19 cellular contexts compared by ENCODE assay signal in genomic region chr5:146516151-146516475, GRCh38. TPM values are rescaled to one million over a fixed set of nuclear protein-coding genes. Genes with fewer than 3 reads are reported as not detected.
A peak's percentile ranks its signal among the peaks of the same experiment; 100 is the strongest.
DNase-seq lines count a peak whose midpoint lies in the region; ATAC-seq, FAIRE-seq and TF ChIP-seq lines count a peak whose summit lies in the region.
"Had no signal": no experiment of that assay in that cellular context is flagged by ENCODE, and none has a peak within 500 bp of the region (broad histone marks: within the 10 kb centered on the region; RNA-seq: fewer than 3 reads in every experiment).

Gene GPR151 (minus strand): TSS chr5:146516190. CDS start chr5:146516113, 77 bp downstream.

- ATAC-seq in GM23338 (peak; percentile 64), Panc1 (peak; percentile 44; the same call in 1 of the 2 replicates)
- ATAC-seq: heart left ventricle; left lobe of liver; naive thymus-derived CD8-positive, alpha-beta T cell had no signal

- no peak within 1 kb of the TSS for H3K4me3 Mint-ChIP-seq in GM23338
- H3K4me3 Mint-ChIP-seq: activated CD4-positive, alpha-beta T cell treated with anti-CD3 and anti-CD28 coated beads, Interleukin-2, amount 10 ng/mL, durations not matched to agents 24 days and 14 days; naive thymus-derived CD8-positive, alpha-beta T cell had no signal

- H3K9me3 ChIP-seq in Panc1 (ENCODE audit: control insufficient read depth, insufficient read depth, low read depth, low read length) (no peaks in the 10 kb centered on the region), small intestine (ENCODE audit: control insufficient read depth, low read depth) (no peaks in the 10 kb centered on the region)
- H3K9me3 ChIP-seq: BLaER1 treated with 17β-estradiol and CSF1 and Interleukin-3, amounts not matched to agents 10 nM and 100 nM; heart left ventricle; sigmoid colon; stomach had no signal

- H3K4me1 ChIP-seq in GM23338 (ENCODE audit: insufficient read depth) (peaks cover 16% of the 10 kb centered on the region), Panc1 (ENCODE audit: control insufficient read depth, insufficient read depth, low read length) (no peaks in the 10 kb centered on the region), small intestine (ENCODE audit: control insufficient read depth in 2 of 2, insufficient read depth in 1 of 2, low read depth in 1 of 2, low read length in 1 of 2) (no peaks in the 10 kb centered on the region)
- H3K4me1 ChIP-seq: heart left ventricle, sigmoid colon, stomach had no signal

- intact Hi-C loops in Panc1 (cut with micrococcal nuclease; ENCODE audit: unreplicated experiment), result no loop called here

- peak within 1 kb of the TSS; percentile 74; the same call in 1 of the 2 replicates for H3K27ac Mint-ChIP-seq in GM23338
- H3K27ac Mint-ChIP-seq: activated CD4-positive, alpha-beta T cell treated with anti-CD3 and anti-CD28 coated beads, Interleukin-2, amount 10 ng/mL, durations not matched to agents 24 days and 14 days; activated T-helper 2 cell treated with anti-CD3 and anti-CD28 coated beads, Interferon-gamma antibody, Interleukin-2, Interleukin-4, amounts not matched to agents 10 μg/mL and 5 μg/mL and 100 μg/mL, durations not matched to agents 14 hours and 24 hours and 36 hours had no signal

- CTCF ChIA-PET in Panc1 (lab: Charles Lee), result no interaction called here

- no peak within 1 kb of the TSS for H2AFZ ChIP-seq in GM23338

- H3K79me2 ChIP-seq in GM23338 (replicated peaks; ENCODE audit: insufficient read depth), result no peaks in the 10 kb centered on the region

- TF ChIP-seq CTCF in AG10803 (conservative IDR thresholded peaks at IDR 0.05; ENCODE audit: low read length), result no peak
- no peak for TF ChIP-seq CTCF in GM23338 (conservative IDR thresholded peaks at IDR 0.05; ENCODE audit: low read depth in 2 of 2)
- no peak for TF ChIP-seq CTCF in Panc1 (IDR thresholded peaks at IDR 0.05)
- TF ChIP-seq CTCF in foreskin fibroblast (IDR thresholded peaks at IDR 0.05; ENCODE audit: low read depth, low read length), result no peak

- H3K4me3 ChIP-seq in AG10803 (ENCODE audit: low read length) (no peak within 1 kb of the TSS), GM23338 (no peak within 1 kb of the TSS), Panc1 (ENCODE audit: low read depth in 2 of 2, low read length in 2 of 2) (no peak within 1 kb of the TSS), foreskin fibroblast (ENCODE audit: low read depth in 1 of 2, low read length in 2 of 2) (no peak within 1 kb of the TSS), small intestine (ENCODE audit: low read depth in 1 of 2, low read length in 2 of 2) (no peak within 1 kb of the TSS)
- H3K4me3 ChIP-seq: BLaER1 treated with 17β-estradiol and CSF1 and Interleukin-3, amounts not matched to agents 10 nM and 100 nM; heart left ventricle; sigmoid colon; stomach had no signal

- BruUV-seq in Panc1 (replicated peaks; lab: Mats Ljungman, UMichigan), result no TSS peak

- WGBS in small intestine, 3 donors, result 25 to 42% (median 39%) methylated on average over 3 of the region's 3 CpGs

- no peak for FAIRE-seq in small intestine (lab: Jason Lieb, UNC)

- H3K27me3 ChIP-seq in GM23338 (ENCODE audit: insufficient read depth) (no peaks in the 10 kb centered on the region), Panc1 (ENCODE audit: control insufficient read depth, insufficient read depth, low read length) (peaks cover 2% of the 10 kb centered on the region; the same call in 1 of the 2 replicates), small intestine (ENCODE audit: control insufficient read depth in 2 of 2, insufficient read depth in 2 of 2, low read length in 2 of 2) (no peaks in the 10 kb centered on the region)
- H3K27me3 ChIP-seq: BLaER1 treated with 17β-estradiol and CSF1 and Interleukin-3, amounts not matched to agents 10 nM and 100 nM; sigmoid colon; stomach had no signal

- peaks cover 6% of the 10 kb centered on the region for H3K36me3 ChIP-seq in GM23338 (ENCODE audit: insufficient read depth)
- peaks cover 12% of the 10 kb centered on the region for H3K36me3 ChIP-seq in Panc1 (ENCODE audit: control insufficient read depth, insufficient read depth, low read length)
- H3K36me3 ChIP-seq in small intestine (ENCODE audit: control insufficient read depth in 2 of 2, insufficient read depth in 2 of 2, low read length in 2 of 2), result no peaks in the 10 kb centered on the region

- H3K27ac ChIP-seq in GM23338 (ENCODE audit: low read depth), result peak within 1 kb of the TSS; percentile 3; the same call in 1 of the 2 replicates
- no peak within 1 kb of the TSS for H3K27ac ChIP-seq in Panc1 (ENCODE audit: low read length)
- no peak within 1 kb of the TSS for H3K27ac ChIP-seq in small intestine (ENCODE audit: low read depth in 1 of 2, low read length in 1 of 2)
- H3K27ac ChIP-seq: BLaER1 treated with 17β-estradiol and CSF1 and Interleukin-3, amounts not matched to agents 10 nM and 100 nM; heart left ventricle; sigmoid colon; stomach had no signal

- peaks cover 5% of the 10 kb centered on the region; the same call in 2 of the 3 replicates for H3K36me3 Mint-ChIP-seq in GM23338 (ENCODE audit: low read depth)

- peaks cover 12% of the 10 kb centered on the region for H3K4me1 Mint-ChIP-seq in GM23338
- H3K4me1 Mint-ChIP-seq: activated CD4-positive, alpha-beta T cell treated with anti-CD3 and anti-CD28 coated beads, Interleukin-2, amount 10 ng/mL, durations not matched to agents 24 days and 14 days had no signal

- H3K27me3 Mint-ChIP-seq in GM23338 (ENCODE audit: insufficient read depth, low read depth, poor library complexity), result no peaks in the 10 kb centered on the region
- H3K27me3 Mint-ChIP-seq: activated CD4-positive, alpha-beta T cell treated with anti-CD3 and anti-CD28 coated beads, Interleukin-2, amount 10 ng/mL, durations not matched to agents 24 days and 14 days had no signal

- no peaks in the 10 kb centered on the region for H3F3A ChIP-seq in GM23338 (replicated peaks; ENCODE audit: low read depth)

- POLR2A ChIA-PET in Panc1 (lab: Charles Lee), result interaction anchor here (0.5 kb wide), 1 partner anchor 173 kb away, joined by 3 read pairs; no protein-coding TSS in a partner anchor

- no peaks in the 10 kb centered on the region for H4K20me1 ChIP-seq in GM23338 (replicated peaks; ENCODE audit: insufficient read depth)

- H3K9me3 Mint-ChIP-seq in GM23338, result no peaks in the 10 kb centered on the region
- H3K9me3 Mint-ChIP-seq: activated CD4-positive, alpha-beta T cell treated with anti-CD3 and anti-CD28 coated beads, Interleukin-2, amount 10 ng/mL, durations not matched to agents 24 days and 14 days; activated T-helper 2 cell treated with anti-CD3 and anti-CD28 coated beads, Interferon-gamma antibody, Interleukin-2, Interleukin-4, amounts not matched to agents 10 μg/mL and 5 μg/mL and 100 μg/mL, durations not matched to agents 14 hours and 24 hours and 36 hours; naive thymus-derived CD8-positive, alpha-beta T cell had no signal

- DNase-seq in AG10803 (ENCODE audit: low read depth) (peak; percentile 2), GM23338 (ENCODE audit: low spot score) (peak; percentile 31), Panc1 (ENCODE audit: low read depth, low spot score) (no peak), foreskin fibroblast (peak; percentile 35 to 52), AML-193 (lab: John Stamatoyannopoulos, UW) (no peak), small intestine (no peak), SW480 (ENCODE audit: low spot score) (no peak)
- no peak for DNase-seq in stimulated activated CD4-positive, alpha-beta T cell treated with anti-CD3 and anti-CD28 coated beads, Interleukin-15, amount 100 ng/mL, for 24 hours
- DNase-seq: GF-D8; heart left ventricle; naive thymus-derived CD8-positive, alpha-beta T cell; NCI-H146; sigmoid colon; stomach had no signal

- H3K9me2 ChIP-seq in GM23338 (ENCODE audit: insufficient read depth), result no peaks in the 10 kb centered on the region

- in situ Hi-C loops in Panc1 (cut with HindIII; ENCODE audit: low pct_unique_long_range_greater_than_20kb, low sequenced_read_pairs), result no loop called here

- H3K4me2 ChIP-seq in GM23338, result peak within 1 kb of the TSS; percentile 31

RNA-seq across cellular contexts. Expression of gene GPR151, which starts in this region (rescaled TPM):
- total RNA-seq in GM23338 (2014; rRNA removed; shearing (Covaris generic)), result not detected in 2 replicates
- polyA plus RNA-seq in GM23338 (2016; fragmentation: Nextera tagmentation; extraction: Ambion mirVana), result not detected in 2 replicates
- total RNA-seq in Panc1 (2021; ENCODE audit: unreplicated experiment), result not detected
- polyA plus RNA-seq in Panc1 (2012; ENCODE audit: insufficient read length), result not detected
- polyA plus RNA-seq in small intestine, result not detected
- total RNA-seq: activated CD4-positive, alpha-beta T cell treated with anti-CD3 and anti-CD28 coated beads, Interleukin-2, amount 10 ng/mL, durations not matched to agents 24 days and 14 days; activated T-helper 2 cell treated with anti-CD3 and anti-CD28 coated beads, Interferon-gamma antibody, Interleukin-2, Interleukin-4, amounts not matched to agents 10 μg/mL and 5 μg/mL and 100 μg/mL, durations not matched to agents 14 hours and 24 hours and 36 hours; heart left ventricle; left lobe of liver; naive thymus-derived CD8-positive, alpha-beta T cell; sigmoid colon; stomach; T-helper 1 cell treated with Interleukin-12 subunit alpha and Interleukin-12 subunit beta and Interleukin-4 antibody, amounts not matched to agents 30 ng/mL and 1 ng/mL, for 36 hours had no signal
- polyA plus RNA-seq: heart left ventricle; naive thymus-derived CD8-positive, alpha-beta T cell; sigmoid colon; stomach had no signal

Comparison
In these comparisons a context has a peak if more than half of its experiments do, and no peak if none do; other contexts are left out.
1. Peak in DNase-seq, ATAC-seq, H3K27ac ChIP-seq and H3K4me2 ChIP-seq in GM23338; RNA of the gene not detected or under 1 TPM.
2. Peak in ATAC-seq in Panc1; RNA of the gene not detected or under 1 TPM.
3. DNase-seq: peak in AG10803 (single experiment) and foreskin fibroblast (2 of 2); none in Panc1 (single experiment), AML-193 (0 of 2), small intestine (single experiment), SW480 (single experiment) and stimulated activated CD4-positive, alpha-beta T cell treated with anti-CD3 and anti-CD28 coated beads, Interleukin-15, amount 100 ng/mL, for 24 hours (single experiment).